ENCODE assay signal across 9 cellular contexts in the genomic region with DNA sequence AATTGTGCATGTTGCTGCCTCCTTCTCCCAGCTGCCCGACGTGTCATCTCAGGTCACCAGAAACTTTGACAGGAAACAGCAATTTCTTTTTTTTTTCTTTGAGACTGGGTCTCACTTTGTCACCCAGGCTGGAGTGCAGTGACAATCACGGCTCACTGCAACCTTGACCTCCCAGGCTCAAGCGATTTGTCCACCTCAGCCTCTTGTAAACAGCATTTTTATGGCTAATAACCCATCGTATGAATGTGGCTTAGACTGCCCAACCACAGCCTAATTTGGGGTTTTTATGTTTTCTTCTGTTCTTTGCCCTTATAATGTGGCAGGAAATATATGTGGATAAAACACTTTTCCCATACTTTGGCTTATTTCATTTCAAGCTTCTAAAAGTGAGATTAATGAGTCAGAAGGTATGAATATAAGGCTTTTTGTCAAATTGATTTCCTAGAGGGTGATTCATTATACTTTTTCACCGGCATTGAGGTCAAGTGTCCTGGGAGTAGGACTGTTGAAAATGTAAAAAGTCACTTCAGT. TPM values are rescaled to one million over a fixed set of nuclear protein-coding genes. Genes with fewer than 3 reads are reported as not detected.
DNase-seq lines count a peak whose midpoint lies in the region; ATAC-seq lines count a peak whose summit lies in the region.
"Had no signal": no experiment of that assay in that cellular context is flagged by ENCODE, and none has a peak within 500 bp of the region (broad histone marks: within the 10 kb centered on the region; RNA-seq: fewer than 3 reads in every experiment).

No MANE protein-coding gene starts in this region.

- peak overlapping the region; percentile 52 for H3K4me3 Mint-ChIP-seq in activated T-cell treated with anti-CD3 and anti-CD28 coated beads, Interleukin-2, amount 50 U/mL, for 24 hours
- peak overlapping the region in 1 of 2 donors; percentile 18 for H3K4me3 Mint-ChIP-seq in effector memory CD8-positive, alpha-beta T cell
- peak overlapping the region; percentile 8 to 44 for H3K4me3 Mint-ChIP-seq in stimulated activated naive B cell treated with anti-CD40 and anti-IgM and Interleukin-4, amounts not matched to agents 10 μg/mL and 1 μg/mL and 100 μg/mL, for 72 hours

- H3K27me3 Mint-ChIP-seq in activated T-cell treated with anti-CD3 and anti-CD28 coated beads, Interleukin-2, amount 50 U/mL, for 24 hours: no peaks in the 10 kb centered on the region
- H3K27me3 Mint-ChIP-seq in effector memory CD8-positive, alpha-beta T cell: no peaks in the 10 kb centered on the region
- H3K27me3 Mint-ChIP-seq in stimulated activated naive B cell treated with anti-CD40 and anti-IgM and Interleukin-4, amounts not matched to agents 10 μg/mL and 1 μg/mL and 100 μg/mL, for 72 hours: no peaks in the 10 kb centered on the region

- H3K9me3 Mint-ChIP-seq in activated T-cell treated with anti-CD3 and anti-CD28 coated beads, Interleukin-2, amount 50 U/mL, for 24 hours: no peaks in the 10 kb centered on the region
- no peaks in the 10 kb centered on the region for H3K9me3 Mint-ChIP-seq in effector memory CD8-positive, alpha-beta T cell
- H3K9me3 Mint-ChIP-seq in stimulated activated naive B cell treated with anti-CD40 and anti-IgM and Interleukin-4, amounts not matched to agents 10 μg/mL and 1 μg/mL and 100 μg/mL, for 72 hours: no peaks in the 10 kb centered on the region

- DNase-seq in activated T-cell treated with anti-CD3 and anti-CD28 coated beads, Interleukin-2, amount 50 U/mL, for 24 hours: no peak
- DNase-seq in activated T-cell treated with anti-CD3 and anti-CD28 coated beads, Interleukin-2, amount 50 U/mL, for 1 hour: no peak
- DNase-seq in M059J (ENCODE audit: low read depth) (peak; percentile 80), OCI-M2 (lab: John Stamatoyannopoulos, UW; ENCODE audit: unreplicated experiment) (no peak), NCI-H2227 treated with DMSO at 0.1 percent for 48 hours (lab: John Stamatoyannopoulos, UW) (no peak), AML-193 (lab: John Stamatoyannopoulos, UW) (no peak)
- DNase-seq in effector memory CD8-positive, alpha-beta T cell: no peak
- no peak for DNase-seq in stimulated activated naive B cell treated with anti-CD40 and anti-IgM and Interleukin-4, amounts not matched to agents 10 μg/mL and 1 μg/mL and 100 μg/mL, for 72 hours
- DNase-seq: NCI-H187 had no signal

- H3K4me1 Mint-ChIP-seq in activated T-cell treated with anti-CD3 and anti-CD28 coated beads, Interleukin-2, amount 50 U/mL, for 24 hours (ENCODE audit: low read depth): peaks cover 66% of the 10 kb centered on the region
- peaks cover 28 to 32% of the 10 kb centered on the region in 2 donors for H3K4me1 Mint-ChIP-seq in effector memory CD8-positive, alpha-beta T cell (ENCODE audit: low read depth in 2 of 2)
- H3K4me1 Mint-ChIP-seq in stimulated activated naive B cell treated with anti-CD40 and anti-IgM and Interleukin-4, amounts not matched to agents 10 μg/mL and 1 μg/mL and 100 μg/mL, for 72 hours: peaks cover 40 to 59% of the 10 kb centered on the region in 2 donors

- ATAC-seq in effector memory CD8-positive, alpha-beta T cell (replicated peaks): peak; percentile 56
- no peak for ATAC-seq in stimulated activated naive B cell treated with anti-CD40 and anti-IgM and Interleukin-4, amounts not matched to agents 10 μg/mL and 1 μg/mL and 100 μg/mL, for 72 hours (replicated peaks)

- peaks cover 58% of the 10 kb centered on the region for H3K36me3 Mint-ChIP-seq in activated T-cell treated with anti-CD3 and anti-CD28 coated beads, Interleukin-2, amount 50 U/mL, for 24 hours (ENCODE audit: low read depth)
- peaks cover 31% of the 10 kb centered on the region for H3K36me3 Mint-ChIP-seq in effector memory CD8-positive, alpha-beta T cell (ENCODE audit: insufficient read depth)
- peaks cover 31 to 45% of the 10 kb centered on the region in 2 donors for H3K36me3 Mint-ChIP-seq in stimulated activated naive B cell treated with anti-CD40 and anti-IgM and Interleukin-4, amounts not matched to agents 10 μg/mL and 1 μg/mL and 100 μg/mL, for 72 hours

- H3K27ac Mint-ChIP-seq in activated T-cell treated with anti-CD3 and anti-CD28 coated beads, Interleukin-2, amount 50 U/mL, for 24 hours: peak overlapping the region; percentile 92
- H3K27ac Mint-ChIP-seq in effector memory CD8-positive, alpha-beta T cell: peak overlapping the region in 1 of 2 donors; percentile 48
- H3K27ac Mint-ChIP-seq in stimulated activated naive B cell treated with anti-CD40 and anti-IgM and Interleukin-4, amounts not matched to agents 10 μg/mL and 1 μg/mL and 100 μg/mL, for 72 hours: peak overlapping the region; percentile 68

RNA-seq across cellular contexts. Expression of gene SLC5A10, which starts 31.0 kb away (rescaled TPM):
- total RNA-seq in M059J (2014; rRNA removed; shearing (Covaris generic)): 0.27 TPM in 1 of 2 replicates, not detected in the other
